ENCODE assay signal across 16 cellular contexts in the genomic region with DNA sequence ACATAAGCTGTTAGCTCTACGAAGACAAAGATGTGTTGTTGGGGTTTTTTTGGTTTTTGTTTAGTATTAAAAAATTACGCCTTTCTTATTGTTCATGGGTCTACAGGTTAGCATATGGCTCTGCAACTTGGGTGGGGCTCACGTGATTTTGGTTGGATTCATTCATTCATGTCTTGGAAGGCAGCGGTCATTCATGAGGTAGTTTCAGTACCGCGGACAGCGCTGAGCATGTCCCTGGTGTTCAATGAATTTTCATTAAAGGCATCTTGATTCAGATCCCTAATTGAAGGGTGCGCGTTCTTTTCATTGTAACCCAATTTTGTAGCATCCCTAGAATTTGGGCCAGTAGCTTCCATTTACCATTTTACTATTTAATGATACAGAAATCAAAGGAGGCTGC. TPM values are rescaled to one million over a fixed set of nuclear protein-coding genes. Genes with fewer than 3 reads are reported as not detected.
DNase-seq lines count a peak whose midpoint lies in the region; ATAC-seq and TF ChIP-seq lines count a peak whose summit lies in the region.
"Had no signal": no experiment of that assay in that cellular context is flagged by ENCODE, and none has a peak within 500 bp of the region (broad histone marks: within the 10 kb centered on the region; RNA-seq: fewer than 3 reads in every experiment).

No MANE protein-coding gene starts in this region.

- no peak for TF ChIP-seq EP300 in neural cell (conservative IDR thresholded peaks at IDR 0.05; ENCODE audit: poor library complexity, severe bottlenecking)

- H3K79me2 ChIP-seq in neural cell (replicated peaks; ENCODE audit: insufficient read depth, low read length) = no peaks in the 10 kb centered on the region

- H3K9me3 ChIP-seq in adipocyte (ENCODE audit: control insufficient read depth, low read length) (no peaks in the 10 kb centered on the region), neural cell (ENCODE audit: low read length) (no peaks in the 10 kb centered on the region)

- no peak overlapping the region for H3K4me2 ChIP-seq in neural cell (ENCODE audit: low read length)

- TF ChIP-seq RAD21 in neural cell (conservative IDR thresholded peaks at IDR 0.05) = no peak

- no peak overlapping the region for H3K27ac ChIP-seq in neural cell (ENCODE audit: low read length)

- DNase-seq in ELF-1 (ENCODE audit: low read depth, low spot score) (peak; percentile 36), adipocyte (ENCODE audit: low read depth) (peak; percentile 3), NCI-H345 treated with DMSO at 0.1 percent for 48 hours (lab: John Stamatoyannopoulos, UW; ENCODE audit: unreplicated experiment) (no peak)
- DNase-seq in Jurkat, Clone E6-1 (ENCODE audit: low read depth, low spot score) = peak; percentile 7
- no peak for DNase-seq in activated CD8-positive, alpha-beta memory T cell treated with anti-CD3 and anti-CD28 coated beads, Interleukin-2, amount 50 U/mL, for 48 hours
- DNase-seq: activated CD4-positive, alpha-beta T cell treated with anti-CD3 and anti-CD28 coated beads, Interleukin-2, amount 50 U/mL, for 4 hours; foreskin melanocyte; natural killer cell; NCI-H2029 treated with DMSO at 0.1 percent for 48 hours; NCI-H774; Right ventricle myocardium superior; T-helper 9 cell had no signal

- ATAC-seq in HG02642 (IDR thresholded peaks at IDR 0.05; ENCODE audit: poor library complexity, unreplicated experiment) = no peak
- ATAC-seq: natural killer cell had no signal

- H3F3A ChIP-seq in neural cell (ENCODE audit: insufficient read depth, low read length, poor library complexity, severe bottlenecking) = no peaks in the 10 kb centered on the region

- H4K20me1 ChIP-seq in neural cell (ENCODE audit: insufficient read depth) = no peaks in the 10 kb centered on the region

- no peak overlapping the region for H3K4me3 ChIP-seq in Jurkat, Clone E6-1 (ENCODE audit: low read length)
- H3K4me3 ChIP-seq in adipocyte (ENCODE audit: low read length) = no peak overlapping the region
- H3K4me3 ChIP-seq in neural cell (ENCODE audit: low read length) = no peak overlapping the region
- H3K4me3 ChIP-seq: lung had no signal

- H3K27me3 ChIP-seq in adipocyte (replicated peaks; ENCODE audit: control insufficient read depth, insufficient read depth, low read length) (no peaks in the 10 kb centered on the region), neural cell (ENCODE audit: insufficient read depth, low read depth, low read length) (no peaks in the 10 kb centered on the region)

- TF ChIP-seq CTCF in neural cell (IDR thresholded peaks at IDR 0.05; ENCODE audit: poor library complexity, severe bottlenecking) = no peak

- no peaks in the 10 kb centered on the region for H3K36me3 ChIP-seq in adipocyte (ENCODE audit: control insufficient read depth, insufficient read depth, low read length, severe bottlenecking)
- H3K36me3 ChIP-seq in neural cell (ENCODE audit: insufficient read depth, low read length) = no peaks in the 10 kb centered on the region

- no peak overlapping the region for H2AFZ ChIP-seq in neural cell (ENCODE audit: low read depth, low read length)

- H3K4me1 ChIP-seq in adipocyte (ENCODE audit: control insufficient read depth, insufficient read depth, low read length) = no peaks in the 10 kb centered on the region

- no peaks in the 10 kb centered on the region for H3K9me2 ChIP-seq in neural cell (ENCODE audit: insufficient read depth, low read length)

- H3K9ac ChIP-seq in adipocyte (ENCODE audit: low read length) (no peak overlapping the region), neural cell (ENCODE audit: low read length) (no peak overlapping the region)

TF ChIP-seq in neural cell, 6 proteins besides CTCF, POLR2A, EP300 and RAD21:
- TF ChIP-seq REST (IDR thresholded peaks at IDR 0.05; ENCODE audit: borderline replicate concordance) (peak; percentile 53), EZH2 (IDR thresholded peaks at IDR 0.05; ENCODE audit: borderline replicate concordance, insufficient read depth, low read length, poor library complexity, severe bottlenecking) (no peak)

RNA-seq across cellular contexts. Expression of gene TCERG1L, which starts 42.9 kb away (rescaled TPM):
- not detected for polyA plus RNA-seq in Jurkat, Clone E6-1 (2012; ENCODE audit: insufficient read depth, insufficient read length)
- polyA plus RNA-seq in neural cell = 0.53 TPM in 1 of 2 replicates, not detected in the other
- polyA minus RNA-seq in neural cell = 0.24 and 0.58 TPM in 2 replicates
- polyA plus RNA-seq: BJ had no signal

Comparison
In these comparisons a context has a peak if more than half of its experiments do, and no peak if none do; other contexts are left out.
1. DNase-seq: peak in ELF-1 (single experiment), Jurkat, Clone E6-1 (single experiment) and adipocyte (single experiment); none in activated CD8-positive, alpha-beta memory T cell treated with anti-CD3 and anti-CD28 coated beads, Interleukin-2, amount 50 U/mL, for 48 hours (single experiment) and NCI-H345 treated with DMSO at 0.1 percent for 48 hours (single experiment).